ENCODE assay signal across 1 cellular context in the genomic region with DNA sequence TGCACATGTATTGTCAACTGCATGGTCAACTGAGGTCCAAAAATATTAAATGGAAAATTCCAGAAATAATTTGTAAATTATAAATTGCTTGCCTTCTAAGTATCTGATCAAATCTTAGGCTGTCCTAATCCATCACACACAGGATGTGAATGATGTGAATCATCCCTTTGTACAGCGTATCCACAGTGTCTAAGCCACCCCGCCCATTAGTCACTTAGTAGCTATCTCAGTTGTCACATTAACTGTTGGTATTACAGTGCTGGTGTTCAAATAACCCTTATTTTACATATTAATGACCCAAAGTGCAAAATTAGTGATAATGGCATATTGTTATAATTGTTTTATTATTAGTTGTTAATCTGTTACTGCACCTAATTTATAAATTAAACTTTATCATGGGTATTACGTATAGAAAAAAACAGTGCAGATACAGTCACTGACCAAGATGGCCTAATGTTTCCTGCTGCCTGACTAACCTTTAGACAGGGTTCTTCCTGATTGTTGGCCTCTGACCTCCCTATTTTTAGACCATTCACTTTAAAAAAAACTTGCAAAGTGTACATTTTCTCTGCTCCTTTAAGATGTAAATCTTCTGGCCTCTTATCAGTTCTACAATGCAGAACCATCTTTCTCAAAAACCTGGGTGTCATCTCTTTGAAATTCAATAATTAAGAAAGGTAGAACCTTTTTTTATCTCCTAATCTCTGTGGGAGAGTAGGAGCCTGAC.
TF ChIP-seq lines count a peak whose summit lies in the region.

No MANE protein-coding gene starts in this region.

TF ChIP-seq in K562, 482 proteins besides CTCF, POLR2A, EP300 and RAD21 (continued from another document and continues in another):
- TF ChIP-seq, protein P1, sequence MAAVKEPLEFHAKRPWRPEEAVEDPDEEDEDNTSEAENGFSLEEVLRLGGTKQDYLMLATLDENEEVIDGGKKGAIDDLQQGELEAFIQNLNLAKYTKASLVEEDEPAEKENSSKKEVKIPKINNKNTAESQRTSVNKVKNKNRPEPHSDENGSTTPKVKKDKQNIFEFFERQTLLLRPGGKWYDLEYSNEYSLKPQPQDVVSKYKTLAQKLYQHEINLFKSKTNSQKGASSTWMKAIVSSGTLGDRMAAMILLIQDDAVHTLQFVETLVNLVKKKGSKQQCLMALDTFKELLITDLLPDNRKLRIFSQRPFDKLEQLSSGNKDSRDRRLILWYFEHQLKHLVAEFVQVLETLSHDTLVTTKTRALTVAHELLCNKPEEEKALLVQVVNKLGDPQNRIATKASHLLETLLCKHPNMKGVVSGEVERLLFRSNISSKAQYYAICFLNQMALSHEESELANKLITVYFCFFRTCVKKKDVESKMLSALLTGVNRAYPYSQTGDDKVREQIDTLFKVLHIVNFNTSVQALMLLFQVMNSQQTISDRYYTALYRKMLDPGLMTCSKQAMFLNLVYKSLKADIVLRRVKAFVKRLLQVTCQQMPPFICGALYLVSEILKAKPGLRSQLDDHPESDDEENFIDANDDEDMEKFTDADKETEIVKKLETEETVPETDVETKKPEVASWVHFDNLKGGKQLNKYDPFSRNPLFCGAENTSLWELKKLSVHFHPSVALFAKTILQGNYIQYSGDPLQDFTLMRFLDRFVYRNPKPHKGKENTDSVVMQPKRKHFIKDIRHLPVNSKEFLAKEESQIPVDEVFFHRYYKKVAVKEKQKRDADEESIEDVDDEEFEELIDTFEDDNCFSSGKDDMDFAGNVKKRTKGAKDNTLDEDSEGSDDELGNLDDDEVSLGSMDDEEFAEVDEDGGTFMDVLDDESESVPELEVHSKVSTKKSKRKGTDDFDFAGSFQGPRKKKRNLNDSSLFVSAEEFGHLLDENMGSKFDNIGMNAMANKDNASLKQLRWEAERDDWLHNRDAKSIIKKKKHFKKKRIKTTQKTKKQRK (IDR thresholded peaks at IDR 0.05; ENCODE audit: borderline replicate concordance, low read depth, low read length), result no peak
- TF ChIP-seq, protein P2, sequence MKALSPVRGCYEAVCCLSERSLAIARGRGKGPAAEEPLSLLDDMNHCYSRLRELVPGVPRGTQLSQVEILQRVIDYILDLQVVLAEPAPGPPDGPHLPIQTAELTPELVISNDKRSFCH (CRISPR knock-in tag; IDR thresholded peaks at IDR 0.05), result no peak
- TF ChIP-seq, protein P2 (tag; IDR thresholded peaks at IDR 0.05), result no peak
- TF ChIP-seq ZC3H11A (IDR thresholded peaks at IDR 0.05; ENCODE audit: low read depth, low read length) (no peak), FOSL1 (tag; conservative IDR thresholded peaks at IDR 0.05) (peak; percentile 79), NR1H2 (CRISPR knock-in tag; IDR thresholded peaks at IDR 0.05) (no peak), FOXA3 (CRISPR knock-in tag; conservative IDR thresholded peaks at IDR 0.05 in 1 of 2, IDR thresholded peaks at IDR 0.05 in 1 of 2) (no peak), CBFA2T2 (conservative IDR thresholded peaks at IDR 0.05) (0 out of 2 replicates have a peak, but pooled peaks have one; percentile 14), POLR2AphosphoS2 (IDR thresholded peaks at IDR 0.05; ENCODE audit: low read length) (no peak), GATA2 (CRISPR knock-in tag; IDR thresholded peaks at IDR 0.05) (peak; percentile 43; the same call in 1 of the 2 replicates), ELF2 (CRISPR knock-in tag; IDR thresholded peaks at IDR 0.05) (no peak), MTA1 (IDR thresholded peaks at IDR 0.05; ENCODE audit: borderline replicate concordance) (no peak), ZNF766 (CRISPR knock-in tag; conservative IDR thresholded peaks at IDR 0.05) (no peak), SMARCA5 (IDR thresholded peaks at IDR 0.05) (no peak), BRD4 (IDR thresholded peaks at IDR 0.05) (no peak), ZFPM2 (CRISPR knock-in tag; IDR thresholded peaks at IDR 0.05) (no peak), ZSCAN32 (CRISPR knock-in tag; IDR thresholded peaks at IDR 0.05) (no peak), HDAC6 (IDR thresholded peaks at IDR 0.05; ENCODE audit: low read depth, low read length) (no peak), ZNF431 (CRISPR knock-in tag; IDR thresholded peaks at IDR 0.05) (no peak), CXXC5 (CRISPR knock-in tag; IDR thresholded peaks at IDR 0.05) (no peak), PHF20 (IDR thresholded peaks at IDR 0.05; ENCODE audit: partially characterized antibody) (no peak), ZKSCAN8 (CRISPR knock-in tag; IDR thresholded peaks at IDR 0.05) (no peak), BMI1 (IDR thresholded peaks at IDR 0.05; ENCODE audit: low read length) (no peak), SMAD3 (CRISPR knock-in tag; conservative IDR thresholded peaks at IDR 0.05) (no peak), TAL1 (IDR thresholded peaks at IDR 0.05) (no peak), PCBP2 (IDR thresholded peaks at IDR 0.05; ENCODE audit: low read depth, low read length, poor library complexity, severe bottlenecking) (no peak), MEF2D (tag; conservative IDR thresholded peaks at IDR 0.05; ENCODE audit: low read depth) (peak; percentile 62; the same call in 1 of the 2 replicates), ZNF57 (CRISPR knock-in tag; IDR thresholded peaks at IDR 0.05) (no peak), RB1 (IDR thresholded peaks at IDR 0.05; ENCODE audit: low read depth) (no peak), RFX5 (IDR thresholded peaks at IDR 0.05; ENCODE audit: low read depth, low read length) (no peak)
- TF ChIP-seq, protein P3, sequence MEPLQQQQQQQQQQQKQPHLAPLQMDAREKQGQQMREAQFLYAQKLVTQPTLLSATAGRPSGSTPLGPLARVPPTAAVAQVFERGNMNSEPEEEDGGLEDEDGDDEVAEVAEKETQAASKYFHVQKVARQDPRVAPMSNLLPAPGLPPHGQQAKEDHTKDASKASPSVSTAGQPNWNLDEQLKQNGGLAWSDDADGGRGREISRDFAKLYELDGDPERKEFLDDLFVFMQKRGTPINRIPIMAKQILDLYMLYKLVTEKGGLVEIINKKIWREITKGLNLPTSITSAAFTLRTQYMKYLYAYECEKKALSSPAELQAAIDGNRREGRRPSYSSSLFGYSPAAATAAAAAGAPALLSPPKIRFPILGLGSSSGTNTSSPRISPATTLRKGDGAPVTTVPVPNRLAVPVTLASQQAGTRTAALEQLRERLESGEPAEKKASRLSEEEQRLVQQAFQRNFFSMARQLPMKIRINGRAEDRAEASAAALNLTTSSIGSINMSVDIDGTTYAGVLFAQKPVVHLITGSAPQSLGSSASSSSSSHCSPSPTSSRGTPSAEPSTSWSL (CRISPR knock-in tag; IDR thresholded peaks at IDR 0.05; ENCODE audit: borderline replicate concordance), result no peak
- TF ChIP-seq, protein P4, sequence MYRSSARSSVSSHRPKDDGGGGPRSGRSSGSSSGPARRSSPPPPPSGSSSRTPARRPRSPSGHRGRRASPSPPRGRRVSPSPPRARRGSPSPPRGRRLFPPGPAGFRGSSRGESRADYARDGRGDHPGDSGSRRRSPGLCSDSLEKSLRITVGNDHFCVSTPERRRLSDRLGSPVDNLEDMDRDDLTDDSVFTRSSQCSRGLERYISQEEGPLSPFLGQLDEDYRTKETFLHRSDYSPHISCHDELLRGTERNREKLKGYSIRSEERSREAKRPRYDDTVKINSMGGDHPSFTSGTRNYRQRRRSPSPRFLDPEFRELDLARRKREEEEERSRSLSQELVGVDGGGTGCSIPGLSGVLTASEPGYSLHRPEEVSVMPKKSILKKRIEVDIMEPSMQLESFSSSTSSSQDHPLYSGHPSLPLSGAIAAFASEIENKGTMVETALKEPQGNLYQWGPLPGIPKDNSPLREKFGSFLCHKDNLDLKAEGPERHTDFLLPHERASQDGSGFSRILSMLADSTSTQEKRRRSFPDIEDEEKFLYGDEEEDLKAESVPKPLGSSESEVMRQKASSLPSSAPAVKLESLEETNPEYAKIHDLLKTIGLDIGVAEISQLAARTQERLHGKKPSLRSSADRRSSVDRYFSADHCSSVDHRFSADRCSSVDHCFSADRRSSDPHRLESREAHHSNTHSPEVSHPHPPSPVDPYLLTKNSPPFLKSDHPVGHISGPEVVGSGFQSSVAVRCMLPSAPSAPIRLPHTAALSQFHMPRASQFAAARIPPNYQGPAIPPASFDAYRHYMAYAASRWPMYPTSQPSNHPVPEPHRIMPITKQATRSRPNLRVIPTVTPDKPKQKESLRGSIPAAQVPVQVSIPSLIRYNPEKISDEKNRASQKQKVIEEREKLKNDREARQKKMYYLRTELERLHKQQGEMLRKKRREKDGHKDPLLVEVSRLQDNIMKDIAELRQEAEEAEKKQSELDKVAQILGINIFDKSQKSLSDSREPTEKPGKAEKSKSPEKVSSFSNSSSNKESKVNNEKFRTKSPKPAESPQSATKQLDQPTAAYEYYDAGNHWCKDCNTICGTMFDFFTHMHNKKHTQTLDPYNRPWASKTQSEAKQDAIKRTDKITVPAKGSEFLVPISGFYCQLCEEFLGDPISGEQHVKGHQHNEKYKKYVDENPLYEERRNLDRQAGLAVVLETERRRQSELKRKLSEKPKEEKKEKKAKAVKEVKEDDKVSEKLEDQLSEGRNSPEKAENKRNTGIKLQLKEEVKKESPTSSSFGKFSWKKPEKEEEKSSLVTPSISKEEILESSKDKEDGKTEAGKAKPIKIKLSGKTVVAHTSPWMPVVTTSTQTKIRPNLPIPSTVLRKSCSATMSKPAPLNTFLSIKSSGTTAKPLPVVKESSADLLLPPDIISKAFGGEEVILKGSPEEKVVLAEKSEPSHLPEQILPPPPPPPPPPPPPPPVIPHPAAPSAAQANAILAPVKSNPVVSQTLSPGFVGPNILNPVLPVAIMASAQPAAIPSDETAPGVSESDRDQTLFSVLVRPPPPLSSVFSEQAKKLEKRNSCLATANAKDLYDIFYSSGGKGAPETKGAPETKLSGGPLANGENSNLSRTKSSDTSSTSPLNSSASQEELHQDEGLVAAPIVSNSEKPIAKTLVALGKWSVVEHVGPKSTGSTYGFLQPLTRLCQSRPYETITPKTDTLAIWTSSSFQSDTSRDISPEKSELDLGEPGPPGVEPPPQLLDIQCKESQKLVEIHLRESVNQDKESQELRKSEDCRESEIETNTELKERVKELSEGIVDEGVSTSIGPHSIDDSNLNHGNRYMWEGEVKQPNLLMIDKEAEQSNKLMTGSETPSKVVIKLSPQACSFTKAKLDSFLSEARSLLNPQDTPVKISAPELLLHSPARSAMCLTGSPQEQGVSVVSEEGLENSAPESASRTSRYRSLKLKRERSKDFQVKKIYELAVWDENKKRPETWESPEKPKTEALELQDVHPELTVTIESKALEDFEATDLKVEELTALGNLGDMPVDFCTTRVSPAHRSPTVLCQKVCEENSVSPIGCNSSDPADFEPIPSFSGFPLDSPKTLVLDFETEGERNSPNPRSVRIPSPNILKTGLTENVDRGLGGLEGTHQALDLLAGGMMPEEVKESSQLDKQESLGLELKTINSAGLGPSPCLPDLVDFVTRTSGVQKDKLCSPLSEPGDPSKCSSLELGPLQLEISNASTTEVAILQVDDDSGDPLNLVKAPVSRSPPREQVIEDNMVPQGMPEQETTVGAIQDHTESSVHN (IDR thresholded peaks at IDR 0.05; ENCODE audit: borderline replicate concordance in 1 of 2, low read depth in 1 of 2), result no peak
- TF ChIP-seq, protein P5, sequence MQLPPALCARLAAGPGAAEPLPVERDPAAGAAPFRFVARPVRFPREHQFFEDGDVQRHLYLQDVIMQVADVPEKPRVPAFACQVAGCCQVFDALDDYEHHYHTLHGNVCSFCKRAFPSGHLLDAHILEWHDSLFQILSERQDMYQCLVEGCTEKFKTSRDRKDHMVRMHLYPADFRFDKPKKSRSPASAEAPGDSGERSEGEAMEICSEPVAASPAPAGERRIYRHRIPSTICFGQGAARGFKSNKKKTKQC (CRISPR knock-in tag; IDR thresholded peaks at IDR 0.05), result no peak
- TF ChIP-seq, protein P6, sequence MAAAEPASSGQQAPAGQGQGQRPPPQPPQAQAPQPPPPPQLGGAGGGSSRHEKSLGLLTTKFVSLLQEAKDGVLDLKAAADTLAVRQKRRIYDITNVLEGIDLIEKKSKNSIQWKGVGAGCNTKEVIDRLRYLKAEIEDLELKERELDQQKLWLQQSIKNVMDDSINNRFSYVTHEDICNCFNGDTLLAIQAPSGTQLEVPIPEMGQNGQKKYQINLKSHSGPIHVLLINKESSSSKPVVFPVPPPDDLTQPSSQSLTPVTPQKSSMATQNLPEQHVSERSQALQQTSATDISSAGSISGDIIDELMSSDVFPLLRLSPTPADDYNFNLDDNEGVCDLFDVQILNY (CRISPR knock-in tag; IDR thresholded peaks at IDR 0.05), result no peak
- TF ChIP-seq, protein P7, sequence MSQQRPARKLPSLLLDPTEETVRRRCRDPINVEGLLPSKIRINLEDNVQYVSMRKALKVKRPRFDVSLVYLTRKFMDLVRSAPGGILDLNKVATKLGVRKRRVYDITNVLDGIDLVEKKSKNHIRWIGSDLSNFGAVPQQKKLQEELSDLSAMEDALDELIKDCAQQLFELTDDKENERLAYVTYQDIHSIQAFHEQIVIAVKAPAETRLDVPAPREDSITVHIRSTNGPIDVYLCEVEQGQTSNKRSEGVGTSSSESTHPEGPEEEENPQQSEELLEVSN (IDR thresholded peaks at IDR 0.05; ENCODE audit: borderline replicate concordance in 1 of 2, extremely low read depth in 1 of 2, insufficient read depth in 1 of 2, insufficient read length in 1 of 2, low read depth in 1 of 2, low read length in 1 of 2, poor library complexity in 1 of 2, severe bottlenecking in 1 of 2), result no peak
- TF ChIP-seq, protein P8, sequence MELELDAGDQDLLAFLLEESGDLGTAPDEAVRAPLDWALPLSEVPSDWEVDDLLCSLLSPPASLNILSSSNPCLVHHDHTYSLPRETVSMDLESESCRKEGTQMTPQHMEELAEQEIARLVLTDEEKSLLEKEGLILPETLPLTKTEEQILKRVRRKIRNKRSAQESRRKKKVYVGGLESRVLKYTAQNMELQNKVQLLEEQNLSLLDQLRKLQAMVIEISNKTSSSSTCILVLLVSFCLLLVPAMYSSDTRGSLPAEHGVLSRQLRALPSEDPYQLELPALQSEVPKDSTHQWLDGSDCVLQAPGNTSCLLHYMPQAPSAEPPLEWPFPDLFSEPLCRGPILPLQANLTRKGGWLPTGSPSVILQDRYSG (tag; conservative IDR thresholded peaks at IDR 0.05; ENCODE audit: low read depth), result no peak
- TF ChIP-seq, protein P9, sequence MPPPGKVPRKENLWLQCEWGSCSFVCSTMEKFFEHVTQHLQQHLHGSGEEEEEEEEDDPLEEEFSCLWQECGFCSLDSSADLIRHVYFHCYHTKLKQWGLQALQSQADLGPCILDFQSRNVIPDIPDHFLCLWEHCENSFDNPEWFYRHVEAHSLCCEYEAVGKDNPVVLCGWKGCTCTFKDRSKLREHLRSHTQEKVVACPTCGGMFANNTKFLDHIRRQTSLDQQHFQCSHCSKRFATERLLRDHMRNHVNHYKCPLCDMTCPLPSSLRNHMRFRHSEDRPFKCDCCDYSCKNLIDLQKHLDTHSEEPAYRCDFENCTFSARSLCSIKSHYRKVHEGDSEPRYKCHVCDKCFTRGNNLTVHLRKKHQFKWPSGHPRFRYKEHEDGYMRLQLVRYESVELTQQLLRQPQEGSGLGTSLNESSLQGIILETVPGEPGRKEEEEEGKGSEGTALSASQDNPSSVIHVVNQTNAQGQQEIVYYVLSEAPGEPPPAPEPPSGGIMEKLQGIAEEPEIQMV (tag; conservative IDR thresholded peaks at IDR 0.05; ENCODE audit: low read depth), result no peak
- TF ChIP-seq, protein P10, sequence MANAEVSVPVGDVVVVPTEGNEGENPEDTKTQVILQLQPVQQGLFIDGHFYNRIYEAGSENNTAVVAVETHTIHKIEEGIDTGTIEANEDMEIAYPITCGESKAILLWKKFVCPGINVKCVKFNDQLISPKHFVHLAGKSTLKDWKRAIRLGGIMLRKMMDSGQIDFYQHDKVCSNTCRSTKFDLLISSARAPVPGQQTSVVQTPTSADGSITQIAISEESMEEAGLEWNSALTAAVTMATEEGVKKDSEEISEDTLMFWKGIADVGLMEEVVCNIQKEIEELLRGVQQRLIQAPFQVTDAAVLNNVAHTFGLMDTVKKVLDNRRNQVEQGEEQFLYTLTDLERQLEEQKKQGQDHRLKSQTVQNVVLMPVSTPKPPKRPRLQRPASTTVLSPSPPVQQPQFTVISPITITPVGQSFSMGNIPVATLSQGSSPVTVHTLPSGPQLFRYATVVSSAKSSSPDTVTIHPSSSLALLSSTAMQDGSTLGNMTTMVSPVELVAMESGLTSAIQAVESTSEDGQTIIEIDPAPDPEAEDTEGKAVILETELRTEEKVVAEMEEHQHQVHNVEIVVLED (CRISPR knock-in tag; IDR thresholded peaks at IDR 0.05), result no peak
